2 cellular contexts compared by ENCODE assay signal in genomic region chr11:73870261-73870660, GRCh38.
TF ChIP-seq lines count a peak whose summit lies in the region.

No MANE protein-coding gene starts in this region.

TF ChIP-seq in HepG2, 621 proteins besides CTCF, POLR2A, EP300 and RAD21:
- TF ChIP-seq POLR2G (IDR thresholded peaks at IDR 0.05; ENCODE audit: low read depth, low read length) (peak; percentile 56), MAFK (conservative IDR thresholded peaks at IDR 0.05 in 1 of 2, IDR thresholded peaks at IDR 0.05 in 1 of 2; ENCODE audit: low read length in 2 of 2) (no peak), RBM22 (optimal IDR thresholded peaks at IDR 0.05; ENCODE audit: low read length) (peak; percentile 56)
TF ChIP-seq in HepG2: peak in this region for 2.

TF ChIP-seq in H1, 55 proteins besides CTCF, POLR2A, EP300 and RAD21:
- TF ChIP-seq POLR2AphosphoS5 (IDR thresholded peaks at IDR 0.05; ENCODE audit: low read depth, low read length) (peak; percentile 60), PHF8 (conservative IDR thresholded peaks at IDR 0.05; ENCODE audit: low read depth, low read length) (no peak), JUND (IDR thresholded peaks at IDR 0.05; ENCODE audit: low read length) (no peak)
